2 cellular contexts compared by ENCODE assay signal in the genomic region with DNA sequence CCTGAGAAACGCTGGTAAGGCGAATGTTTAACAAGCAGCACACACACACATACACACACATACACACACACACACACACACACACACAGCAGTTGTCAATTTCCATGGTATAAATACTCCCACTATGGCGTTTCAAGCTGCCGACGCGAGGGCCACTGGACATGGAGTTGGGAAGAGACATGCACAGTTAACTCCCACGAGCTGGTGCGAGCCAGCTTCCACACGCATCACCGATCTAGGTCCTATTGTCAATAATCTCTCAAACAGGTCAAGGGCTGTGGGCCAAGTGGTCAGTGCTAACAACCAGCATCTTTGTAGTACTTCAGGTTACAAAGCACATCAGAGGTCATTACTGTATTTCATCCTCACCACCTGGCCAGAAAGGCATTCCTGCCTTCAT.
A peak's percentile ranks its signal among the peaks of the same experiment; 100 is the strongest.
TF ChIP-seq lines count a peak whose summit lies in the region.

No MANE protein-coding gene starts in this region.

TF ChIP-seq in HEK293, 187 proteins besides CTCF, POLR2A, EP300 and RAD21:
- TF ChIP-seq, protein P1, sequence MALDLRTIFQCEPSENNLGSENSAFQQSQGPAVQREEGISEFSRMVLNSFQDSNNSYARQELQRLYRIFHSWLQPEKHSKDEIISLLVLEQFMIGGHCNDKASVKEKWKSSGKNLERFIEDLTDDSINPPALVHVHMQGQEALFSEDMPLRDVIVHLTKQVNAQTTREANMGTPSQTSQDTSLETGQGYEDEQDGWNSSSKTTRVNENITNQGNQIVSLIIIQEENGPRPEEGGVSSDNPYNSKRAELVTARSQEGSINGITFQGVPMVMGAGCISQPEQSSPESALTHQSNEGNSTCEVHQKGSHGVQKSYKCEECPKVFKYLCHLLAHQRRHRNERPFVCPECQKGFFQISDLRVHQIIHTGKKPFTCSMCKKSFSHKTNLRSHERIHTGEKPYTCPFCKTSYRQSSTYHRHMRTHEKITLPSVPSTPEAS (tag by site-specific recombination; IDR thresholded peaks at IDR 0.05), result peak; percentile 81
- TF ChIP-seq, protein P2, sequence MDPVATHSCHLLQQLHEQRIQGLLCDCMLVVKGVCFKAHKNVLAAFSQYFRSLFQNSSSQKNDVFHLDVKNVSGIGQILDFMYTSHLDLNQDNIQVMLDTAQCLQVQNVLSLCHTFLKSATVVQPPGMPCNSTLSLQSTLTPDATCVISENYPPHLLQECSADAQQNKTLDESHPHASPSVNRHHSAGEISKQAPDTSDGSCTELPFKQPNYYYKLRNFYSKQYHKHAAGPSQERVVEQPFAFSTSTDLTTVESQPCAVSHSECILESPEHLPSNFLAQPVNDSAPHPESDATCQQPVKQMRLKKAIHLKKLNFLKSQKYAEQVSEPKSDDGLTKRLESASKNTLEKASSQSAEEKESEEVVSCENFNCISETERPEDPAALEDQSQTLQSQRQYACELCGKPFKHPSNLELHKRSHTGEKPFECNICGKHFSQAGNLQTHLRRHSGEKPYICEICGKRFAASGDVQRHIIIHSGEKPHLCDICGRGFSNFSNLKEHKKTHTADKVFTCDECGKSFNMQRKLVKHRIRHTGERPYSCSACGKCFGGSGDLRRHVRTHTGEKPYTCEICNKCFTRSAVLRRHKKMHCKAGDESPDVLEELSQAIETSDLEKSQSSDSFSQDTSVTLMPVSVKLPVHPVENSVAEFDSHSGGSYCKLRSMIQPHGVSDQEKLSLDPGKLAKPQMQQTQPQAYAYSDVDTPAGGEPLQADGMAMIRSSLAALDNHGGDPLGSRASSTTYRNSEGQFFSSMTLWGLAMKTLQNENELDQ (tag by site-specific recombination; IDR thresholded peaks at IDR 0.05; ENCODE audit: low read depth), result no peak
- TF ChIP-seq, protein P3, sequence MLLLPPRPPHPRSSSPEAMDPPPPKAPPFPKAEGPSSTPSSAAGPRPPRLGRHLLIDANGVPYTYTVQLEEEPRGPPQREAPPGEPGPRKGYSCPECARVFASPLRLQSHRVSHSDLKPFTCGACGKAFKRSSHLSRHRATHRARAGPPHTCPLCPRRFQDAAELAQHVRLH (tag by site-specific recombination; IDR thresholded peaks at IDR 0.05), result no peak
- TF ChIP-seq ZNF341 (tag by site-specific recombination; IDR thresholded peaks at IDR 0.05; ENCODE audit: low read depth) (no peak), EGR2 (tag by site-specific recombination; IDR thresholded peaks at IDR 0.05; ENCODE audit: low read depth) (peak; percentile 49; the same call in 1 of the 2 replicates), ZFHX2 (tag by site-specific recombination; conservative IDR thresholded peaks at IDR 0.05) (0 out of 2 replicates have a peak, but pooled peaks have one; percentile 24), ZNF37A (tag by site-specific recombination; IDR thresholded peaks at IDR 0.05) (no peak)
- TF ChIP-seq, protein P4, sequence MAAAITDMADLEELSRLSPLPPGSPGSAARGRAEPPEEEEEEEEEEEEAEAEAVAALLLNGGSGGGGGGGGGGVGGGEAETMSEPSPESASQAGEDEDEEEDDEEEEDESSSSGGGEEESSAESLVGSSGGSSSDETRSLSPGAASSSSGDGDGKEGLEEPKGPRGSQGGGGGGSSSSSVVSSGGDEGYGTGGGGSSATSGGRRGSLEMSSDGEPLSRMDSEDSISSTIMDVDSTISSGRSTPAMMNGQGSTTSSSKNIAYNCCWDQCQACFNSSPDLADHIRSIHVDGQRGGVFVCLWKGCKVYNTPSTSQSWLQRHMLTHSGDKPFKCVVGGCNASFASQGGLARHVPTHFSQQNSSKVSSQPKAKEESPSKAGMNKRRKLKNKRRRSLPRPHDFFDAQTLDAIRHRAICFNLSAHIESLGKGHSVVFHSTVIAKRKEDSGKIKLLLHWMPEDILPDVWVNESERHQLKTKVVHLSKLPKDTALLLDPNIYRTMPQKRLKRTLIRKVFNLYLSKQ (tag by site-specific recombination; IDR thresholded peaks at IDR 0.05; ENCODE audit: borderline replicate concordance), result no peak

TF ChIP-seq in K562, 482 proteins besides CTCF, POLR2A, EP300 and RAD21:
- TF ChIP-seq GTF3C2 (IDR thresholded peaks at IDR 0.05; ENCODE audit: borderline replicate concordance, extremely low read depth, insufficient read length), result no peak
- no peak for TF ChIP-seq POLR2AphosphoS2 (IDR thresholded peaks at IDR 0.05; ENCODE audit: low read length)
- TF ChIP-seq THAP7 (CRISPR knock-in tag; IDR thresholded peaks at IDR 0.05), result no peak
- no peak for TF ChIP-seq SMAD3 (CRISPR knock-in tag; conservative IDR thresholded peaks at IDR 0.05)
- TF ChIP-seq HDAC8 (tag; IDR thresholded peaks at IDR 0.05), result no peak
- no peak for TF ChIP-seq ZSCAN32 (CRISPR knock-in tag; IDR thresholded peaks at IDR 0.05)
- TF ChIP-seq GATAD2B (IDR thresholded peaks at IDR 0.05; ENCODE audit: borderline replicate concordance), result no peak
